ENCODE assay signal across 13 cellular contexts in genomic region chr7:121076350-121077164, GRCh38.
A peak's percentile ranks its signal among the peaks of the same experiment; 100 is the strongest.
DNase-seq lines count a peak whose midpoint lies in the region; ATAC-seq and TF ChIP-seq lines count a peak whose summit lies in the region.
"Had no signal": no experiment of that assay in that cellular context is flagged by ENCODE, and none has a peak within 500 bp of the region (broad histone marks: within the 10 kb centered on the region; RNA-seq: fewer than 3 reads in every experiment).

No MANE protein-coding gene starts in this region.

- TF ChIP-seq POLR2A in gastrocnemius medialis (IDR thresholded peaks at IDR 0.05): no peak

- in situ Hi-C loops in gastrocnemius medialis (cut with MboI; ENCODE audit: low sequenced_read_pairs in 4 of 4): loop anchor here in 1 of 4 donors (10.0 kb wide), 1 partner anchor 82 kb away; no protein-coding TSS in a partner anchor

- BruUV-seq in PC-9 (replicated peaks; lab: Mats Ljungman, UMichigan): TSS peak; percentile 87

- H3K4me1 Mint-ChIP-seq in CD4-positive, alpha-beta T cell (ENCODE audit: low read depth): no peaks in the 10 kb centered on the region

- no peak overlapping the region for H3K27ac Mint-ChIP-seq in CD4-positive, alpha-beta T cell
- H3K27ac Mint-ChIP-seq: activated naive CD8-positive, alpha-beta T cell had no signal

- H3K4me2 ChIP-seq in PC-9: no peak overlapping the region

- no peaks in the 10 kb centered on the region for H4K20me1 ChIP-seq in PC-9 (ENCODE audit: insufficient read depth)

- peaks cover 32% of the 10 kb centered on the region for H3K27me3 Mint-ChIP-seq in CD4-positive, alpha-beta T cell

- no peaks in the 10 kb centered on the region for H3K9me3 ChIP-seq in PC-9 (ENCODE audit: insufficient read depth, low read depth)
- no peaks in the 10 kb centered on the region for H3K9me3 ChIP-seq in gastrocnemius medialis
- H3K9me3 ChIP-seq in CD4-positive, alpha-beta T cell (ENCODE audit: control insufficient read depth, low read length): no peaks in the 10 kb centered on the region

- H3K4me3 ChIP-seq in PC-9 (no peak overlapping the region), epithelial cell of esophagus (ENCODE audit: low read length) (no peak overlapping the region), gastrocnemius medialis (no peak overlapping the region), dorsolateral prefrontal cortex (no peak overlapping the region)
- H3K4me3 ChIP-seq: skin epidermis had no signal

- no peaks in the 10 kb centered on the region for H3K79me2 ChIP-seq in PC-9 (ENCODE audit: low read depth)

- no peaks in the 10 kb centered on the region for H3K36me3 Mint-ChIP-seq in CD4-positive, alpha-beta T cell (ENCODE audit: low read depth)
- H3K36me3 Mint-ChIP-seq: activated naive CD8-positive, alpha-beta T cell had no signal

- H3K4me3 Mint-ChIP-seq in CD4-positive, alpha-beta T cell: no peak overlapping the region
- H3K4me3 Mint-ChIP-seq: activated naive CD8-positive, alpha-beta T cell had no signal

- peak overlapping the region; percentile 18; the same call in 1 of the 2 replicates for H2AFZ ChIP-seq in PC-9

- intact Hi-C loops in PC-9 (cut with micrococcal nuclease; ENCODE audit: unreplicated experiment) (no loop called here), gastrocnemius medialis (cut with DNase I; ENCODE audit: low total_unique reads) (no loop called here), dorsolateral prefrontal cortex (cut with DNase I) (no loop called here)
- intact Hi-C loops in CD4-positive, alpha-beta T cell (cut with DNase I, micrococcal nuclease): no loop called here

- CTCF ChIA-PET in PC-9 (lab: Charles Lee): interaction anchor here (0.7 to 1.3 kb wide), 2 partner anchors 87 to 88 kb away, joined by 3 to 4 read pairs; partner anchors contain the start of gene CPED1
- CTCF ChIA-PET in CD4-positive, alpha-beta T cell (lab: Charles Lee): interaction anchor here (0.6 to 2.1 kb wide), 2 partner anchors 88 to 301 kb away, joined by 3 to 8 read pairs; partner anchors contain the start of gene CPED1

- H3K4me1 ChIP-seq in PC-9 (replicated peaks; ENCODE audit: insufficient read depth) (no peaks in the 10 kb centered on the region), gastrocnemius medialis (peaks cover 58 to 75% of the 10 kb centered on the region in 2 donors)

- no peaks in the 10 kb centered on the region for H3F3A ChIP-seq in PC-9 (ENCODE audit: insufficient read depth, low read depth)

- ATAC-seq in GM18907 (IDR thresholded peaks at IDR 0.05; ENCODE audit: unreplicated experiment): peak; percentile 58
- no peak for ATAC-seq in gastrocnemius medialis
- no peak for ATAC-seq in GM21360 (IDR thresholded peaks at IDR 0.05; ENCODE audit: unreplicated experiment)
- ATAC-seq in CD4-positive, alpha-beta T cell (ENCODE audit: poor library complexity): no peak

- H3K9me2 ChIP-seq in PC-9 (ENCODE audit: insufficient read depth): no peaks in the 10 kb centered on the region

- no peak for TF ChIP-seq CTCF in PC-9 (conservative IDR thresholded peaks at IDR 0.05)
- TF ChIP-seq CTCF in epithelial cell of esophagus (IDR thresholded peaks at IDR 0.05; ENCODE audit: insufficient read depth, low read depth, low read length, missing control alignments): no peak
- TF ChIP-seq CTCF in gastrocnemius medialis (IDR thresholded peaks at IDR 0.05 in 4 of 5, conservative IDR thresholded peaks at IDR 0.05 in 1 of 5): no peak
- no peak for TF ChIP-seq CTCF in dorsolateral prefrontal cortex (IDR thresholded peaks at IDR 0.05 in 54 of 56, conservative IDR thresholded peaks at IDR 0.05 in 2 of 56; ENCODE audit: low read depth in 1 of 56, partially characterized antibody in 56 of 56)
- no peak for TF ChIP-seq CTCF in CD4-positive, alpha-beta T cell (IDR thresholded peaks at IDR 0.05)

- H3K27ac ChIP-seq in PC-9 (no peak overlapping the region), gastrocnemius medialis (peak overlapping the region; percentile 54 to 90 (median 80)), dorsolateral prefrontal cortex (no peak overlapping the region)
- no peak overlapping the region for H3K27ac ChIP-seq in CD4-positive, alpha-beta T cell (ENCODE audit: low read depth, low read length)
- H3K27ac ChIP-seq: skin epidermis had no signal

- H3K9me3 Mint-ChIP-seq in CD4-positive, alpha-beta T cell: no peaks in the 10 kb centered on the region

- H3K27me3 ChIP-seq in PC-9 (ENCODE audit: insufficient read depth, low read depth) (no peaks in the 10 kb centered on the region), gastrocnemius medialis (no peaks in the 10 kb centered on the region), dorsolateral prefrontal cortex (no peaks in the 10 kb centered on the region)
- no peaks in the 10 kb centered on the region for H3K27me3 ChIP-seq in CD4-positive, alpha-beta T cell (ENCODE audit: control insufficient read depth, insufficient read depth, low read length)

- POLR2A ChIA-PET in PC-9 (lab: Charles Lee; ENCODE audit: unreplicated experiment): interaction anchor here (0.6 to 0.7 kb wide), 3 partner anchors 76 to 126 kb away, joined by 3 to 7 read pairs (median 4); partner anchors contain the start of gene ING3
- POLR2A ChIA-PET in CD4-positive, alpha-beta T cell (lab: Charles Lee): interaction anchor here (0.6 kb wide), 1 partner anchor 315 kb away, joined by 3 read pairs; no protein-coding TSS in a partner anchor

- H3K36me3 ChIP-seq in PC-9 (ENCODE audit: low read depth): no peaks in the 10 kb centered on the region
- H3K36me3 ChIP-seq in gastrocnemius medialis: no peaks in the 10 kb centered on the region

- DNase-seq in PC-9 (no peak), epithelial cell of esophagus (ENCODE audit: low read depth) (peak; percentile 71), gastrocnemius medialis (no peak), dorsolateral prefrontal cortex (no peak), NCI-H2081 (lab: John Stamatoyannopoulos, UW) (no peak)
- no peak for DNase-seq in CD4-positive, alpha-beta T cell
- DNase-seq: activated CD4-positive, alpha-beta T cell treated with anti-CD3 and anti-CD28 coated beads for 1 hour; mesendoderm; NCI-H1417 treated with DMSO at 0.1 percent for 48 hours had no signal

Comparison
In these comparisons a context has a peak if more than half of its experiments do, and no peak if none do; other contexts are left out.
1. H3K27ac ChIP-seq: peak in gastrocnemius medialis (4 of 4); none in PC-9 (single experiment), dorsolateral prefrontal cortex (0 of 59) and CD4-positive, alpha-beta T cell (single experiment).